Comparison of ENCODE assay signal across 1 cellular context in the genomic region with DNA sequence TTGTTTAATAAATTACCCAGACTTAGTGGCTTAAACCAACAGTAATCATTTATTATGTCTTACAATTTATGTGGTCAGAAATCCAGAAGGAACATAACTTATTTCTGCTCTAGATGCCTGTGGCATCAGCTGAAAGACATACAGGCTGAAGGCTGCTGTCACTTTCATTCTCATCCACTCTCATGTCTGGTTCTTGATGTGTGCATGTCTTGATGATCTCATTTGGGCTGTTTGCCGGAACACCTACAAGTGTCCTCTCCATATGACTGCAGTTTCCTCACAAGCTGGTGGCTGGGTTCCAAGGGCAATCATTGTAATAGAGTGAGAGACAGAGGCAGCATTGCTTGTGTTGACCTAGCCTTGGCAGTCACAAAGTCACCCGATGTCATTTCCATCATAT.
TF ChIP-seq lines count a peak whose summit lies in the region.

No MANE protein-coding gene starts in this region.

TF ChIP-seq in H1, 55 proteins besides CTCF, POLR2A, EP300 and RAD21 (continued from another document):
- TF ChIP-seq, protein P1, sequence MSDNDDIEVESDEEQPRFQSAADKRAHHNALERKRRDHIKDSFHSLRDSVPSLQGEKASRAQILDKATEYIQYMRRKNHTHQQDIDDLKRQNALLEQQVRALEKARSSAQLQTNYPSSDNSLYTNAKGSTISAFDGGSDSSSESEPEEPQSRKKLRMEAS (IDR thresholded peaks at IDR 0.05), result no peak
- TF ChIP-seq CHD2 (IDR thresholded peaks at IDR 0.05; ENCODE audit: low read length) (no peak), CBX5 (IDR thresholded peaks at IDR 0.05; ENCODE audit: low read depth, low read length) (no peak), CEBPB (IDR thresholded peaks at IDR 0.05; ENCODE audit: low read depth, low read length) (no peak), SIRT6 (IDR thresholded peaks at IDR 0.05; ENCODE audit: low read length) (no peak)
